ENCODE assay signal across 2 cellular contexts in genomic region chr19:9139609-9140158, GRCh38.
TF ChIP-seq lines count a peak whose summit lies in the region.

No MANE protein-coding gene starts in this region.

TF ChIP-seq in GM12878, 131 proteins besides CTCF, POLR2A, EP300 and RAD21:
- TF ChIP-seq ATF7 (IDR thresholded peaks at IDR 0.05; ENCODE audit: low read depth), result peak; percentile 93
- no peak for TF ChIP-seq MAX (IDR thresholded peaks at IDR 0.05; ENCODE audit: low read depth, low read length)

TF ChIP-seq in liver, 16 proteins besides CTCF, POLR2A, EP300 and RAD21:
- TF ChIP-seq JUND (IDR thresholded peaks at IDR 0.05), result no peak
- no peak for TF ChIP-seq FOXA2 (IDR thresholded peaks at IDR 0.05)
- no peak for TF ChIP-seq YY1 (IDR thresholded peaks at IDR 0.05)
- TF ChIP-seq NR2F2 (IDR thresholded peaks at IDR 0.05), result no peak
- TF ChIP-seq EGR1 (IDR thresholded peaks at IDR 0.05; ENCODE audit: low read depth in 2 of 2), result no peak
